Comparison of ENCODE assay signal across 29 cellular contexts in genomic region chr6:54262499-54262898, GRCh38. TPM values are rescaled to one million over a fixed set of nuclear protein-coding genes. Genes with fewer than 3 reads are reported as not detected.
A peak's percentile ranks its signal among the peaks of the same experiment; 100 is the strongest.
DNase-seq lines count a peak whose midpoint lies in the region; TF ChIP-seq lines count a peak whose summit lies in the region.
"Had no signal": no experiment of that assay in that cellular context is flagged by ENCODE, and none has a peak within 500 bp of the region (broad histone marks: within the 10 kb centered on the region; RNA-seq: fewer than 3 reads in every experiment).

No MANE protein-coding gene starts in this region.

- H3K4me3 ChIP-seq in Loucy (ENCODE audit: low read length, poor library complexity, severe bottlenecking) (no peak overlapping the region), hepatocyte (no peak overlapping the region), mesenchymal stem cell (ENCODE audit: insufficient read depth in 1 of 2, low read depth in 1 of 2, low read length in 2 of 2) (no peak overlapping the region)
- H3K4me3 ChIP-seq: GM12878, K562, MG63, Peyer's patch had no signal

- H3K9me3 ChIP-seq in Loucy (ENCODE audit: insufficient read depth, low read depth, low read length) = no peaks in the 10 kb centered on the region
- H3K9me3 ChIP-seq in hepatocyte (ENCODE audit: low read depth) = no peaks in the 10 kb centered on the region
- H3K9me3 ChIP-seq in mesenchymal stem cell (ENCODE audit: control insufficient read depth, low read length) = no peaks in the 10 kb centered on the region
- H3K9me3 ChIP-seq: BE2C, MG63, Peyer's patch, SK-N-SH had no signal

- no peak overlapping the region for H3K4ac ChIP-seq in mesenchymal stem cell (ENCODE audit: low read depth in 1 of 2, low read length in 2 of 2)

- no peak overlapping the region for H3K14ac ChIP-seq in mesenchymal stem cell (ENCODE audit: low read length in 2 of 2)

- H3K23ac ChIP-seq in mesenchymal stem cell (ENCODE audit: low read length in 2 of 2) = no peak overlapping the region

- H2BK5ac ChIP-seq in mesenchymal stem cell (ENCODE audit: low read depth, low read length, poor library complexity, severe bottlenecking) = no peak overlapping the region

- peak overlapping the region; percentile 5 for H3K27ac ChIP-seq in hepatocyte
- H3K27ac ChIP-seq in mesenchymal stem cell (ENCODE audit: low read length, poor library complexity, severe bottlenecking) = peak overlapping the region; percentile 51
- H3K27ac ChIP-seq: 22Rv1, HL-60, Peyer's patch had no signal

- H2AK5ac ChIP-seq in mesenchymal stem cell (ENCODE audit: low read length, severe bottlenecking) = peak overlapping the region; percentile 84

- no peak overlapping the region for H4K91ac ChIP-seq in mesenchymal stem cell (ENCODE audit: low read length)

- peak overlapping the region; percentile 25; the same call in 1 of the 2 replicates for H2AFZ ChIP-seq in Loucy (ENCODE audit: low read length)
- H2AFZ ChIP-seq in hepatocyte = no peak overlapping the region
- H2AFZ ChIP-seq in mesenchymal stem cell (ENCODE audit: low read depth, low read length) = no peak overlapping the region

- no peak overlapping the region for H3K18ac ChIP-seq in mesenchymal stem cell (ENCODE audit: low read depth in 1 of 2, low read length in 2 of 2)

- H4K20me1 ChIP-seq in Loucy (ENCODE audit: insufficient read depth, low read length, poor library complexity, severe bottlenecking) (no peaks in the 10 kb centered on the region), hepatocyte (ENCODE audit: insufficient read depth, poor library complexity, severe bottlenecking) (no peaks in the 10 kb centered on the region)

- no peak overlapping the region for H3K9ac ChIP-seq in Loucy (ENCODE audit: low read depth, low read length, poor library complexity, severe bottlenecking)
- H3K9ac ChIP-seq in mesenchymal stem cell (ENCODE audit: low read length) = no peak overlapping the region
- H3K9ac ChIP-seq: SK-N-SH had no signal

- H3F3A ChIP-seq in Loucy (ENCODE audit: low read depth) = no peaks in the 10 kb centered on the region

- no peak for TF ChIP-seq CTCF in Loucy (conservative IDR thresholded peaks at IDR 0.05; ENCODE audit: low read length)
- TF ChIP-seq CTCF in hepatocyte (IDR thresholded peaks at IDR 0.05; ENCODE audit: poor library complexity) = no peak

- H3K79me2 ChIP-seq in Loucy (ENCODE audit: insufficient read depth, low read length) (no peaks in the 10 kb centered on the region), hepatocyte (no peaks in the 10 kb centered on the region)

- no peak overlapping the region for H4K8ac ChIP-seq in mesenchymal stem cell (ENCODE audit: low read length)

- H3K4me1 ChIP-seq in Loucy (ENCODE audit: insufficient read depth, low read length, poor library complexity, severe bottlenecking) (peaks cover 6% of the 10 kb centered on the region), hepatocyte (ENCODE audit: insufficient read depth) (no peaks in the 10 kb centered on the region), mesenchymal stem cell (ENCODE audit: control insufficient read depth, insufficient read depth, low read depth, low read length) (peaks cover 3% of the 10 kb centered on the region)
- H3K4me1 ChIP-seq: BE2C, Peyer's patch had no signal

- DNase-seq in DMS 273 (lab: John Stamatoyannopoulos, UW; ENCODE audit: unreplicated experiment) = peak; percentile 7
- DNase-seq in DMS 273 treated with DMSO at 0.1 percent for 48 hours (lab: John Stamatoyannopoulos, UW) = no peak
- no peak for DNase-seq in hepatocyte (ENCODE audit: low spot score)
- DNase-seq in mesenchymal stem cell = no peak
- DNase-seq in NCI-H774 (lab: John Stamatoyannopoulos, UW) = no peak
- no peak for DNase-seq in GF-D8 (lab: John Stamatoyannopoulos, UW)
- DNase-seq in NCI-H2196 treated with DMSO at 0.1 percent for 48 hours (lab: John Stamatoyannopoulos, UW; ENCODE audit: unreplicated experiment) = no peak
- DNase-seq: BE2C, Calu3, GOT3, MG63, NCI-H1105 treated with DMSO at 0.1 percent for 48 hours, NCI-H146, NCI-H1930, NCI-H2107, NCI-H2227 treated with DMSO at 0.1 percent for 48 hours, NCI-H526 treated with DMSO at 0.1 percent for 48 hours, Peyer's patch, SIG-M5, SK-N-SH had no signal

- H3K79me1 ChIP-seq in mesenchymal stem cell (replicated peaks; ENCODE audit: low read length, poor library complexity, severe bottlenecking) = no peaks in the 10 kb centered on the region

- H3K9me2 ChIP-seq in Loucy (replicated peaks; ENCODE audit: low read depth, low read length) (no peaks in the 10 kb centered on the region), hepatocyte (replicated peaks; ENCODE audit: insufficient read depth) (no peaks in the 10 kb centered on the region)
- H3K9me2 ChIP-seq: SK-N-SH had no signal

- H3K36me3 ChIP-seq in Loucy (ENCODE audit: insufficient read depth, low read length) (no peaks in the 10 kb centered on the region), hepatocyte (replicated peaks; ENCODE audit: insufficient read depth, low read depth) (no peaks in the 10 kb centered on the region), mesenchymal stem cell (ENCODE audit: control insufficient read depth in 1 of 2, insufficient read depth in 2 of 2, low read depth in 1 of 2, low read length in 2 of 2) (no peaks in the 10 kb centered on the region)
- H3K36me3 ChIP-seq: BE2C, MG63, Peyer's patch had no signal

- H2BK12ac ChIP-seq in mesenchymal stem cell (ENCODE audit: low read length in 2 of 2) = no peak overlapping the region

- WGBS in hepatocyte (ENCODE audit: low lambda C conversion rate, missing lambda C conversion rate) = 43% methylated on average over 1 of the region's 1 CpG
- 46% methylated on average over 1 of the region's 1 CpG for WGBS in mesenchymal stem cell

- no peak overlapping the region for H2BK120ac ChIP-seq in mesenchymal stem cell (ENCODE audit: low read depth, low read length)

- H3K4me2 ChIP-seq in Loucy (ENCODE audit: low read depth, low read length, poor library complexity, severe bottlenecking) (no peak overlapping the region), hepatocyte (no peak overlapping the region), mesenchymal stem cell (ENCODE audit: low read length, poor library complexity, severe bottlenecking) (no peak overlapping the region)
- H3K4me2 ChIP-seq: SK-N-SH had no signal

- H3K27me3 ChIP-seq in Loucy (ENCODE audit: insufficient read depth, low read length, poor library complexity, severe bottlenecking) (no peaks in the 10 kb centered on the region), hepatocyte (no peaks in the 10 kb centered on the region), mesenchymal stem cell (ENCODE audit: control insufficient read depth in 1 of 2, insufficient read depth in 1 of 2, low read length in 2 of 2) (no peaks in the 10 kb centered on the region)
- H3K27me3 ChIP-seq: BE2C, MG63, Peyer's patch had no signal

- no peak overlapping the region for H2BK15ac ChIP-seq in mesenchymal stem cell (ENCODE audit: low read depth, poor library complexity, severe bottlenecking)

RNA-seq across cellular contexts. Expression of gene TINAG, which starts 45.7 kb away (rescaled TPM):
- total RNA-seq in hepatocyte = 0.76 and 1.1 TPM in 2 replicates
- polyA plus RNA-seq in hepatocyte = 0.26 and 0.76 TPM in 2 replicates
- not detected for polyA plus RNA-seq in mesenchymal stem cell (2013, experiment 1 of 2)
- not detected for polyA plus RNA-seq in mesenchymal stem cell (2013, experiment 2 of 2)
- total RNA-seq: Daoy, K562, NCI-H460, OCI-LY7 had no signal
- polyA plus RNA-seq: CD14-positive monocyte, K562 had no signal
